19 cellular contexts compared by ENCODE assay signal in genomic region chrX:53078943-53079342, GRCh38. TPM values are rescaled to one million over a fixed set of nuclear protein-coding genes. Genes with fewer than 3 reads are reported as not detected.
"Had no signal": no experiment of that assay in that cellular context is flagged by ENCODE, and none has a peak within 500 bp of the region (broad histone marks: within the 10 kb centered on the region; RNA-seq: fewer than 3 reads in every experiment).

No MANE protein-coding gene starts in this region.

- H3K27me3 Mint-ChIP-seq: memory B cell had no signal

- H2AFZ ChIP-seq: neural progenitor cell had no signal

- H3K4me1 ChIP-seq: prostate gland, right atrium auricular region, uterus had no signal

- H3K27me3 ChIP-seq: neural progenitor cell, right atrium auricular region, upper lobe of left lung, uterus had no signal

- H3K4me3 Mint-ChIP-seq: memory B cell; stimulated activated effector memory CD8-positive, alpha-beta T cell treated with anti-CD3 and anti-CD28 coated beads, Interleukin-12 subunit alpha, Interleukin-12 subunit beta, amount 100 ng/mL, for 72 hours had no signal

- H3K4me3 ChIP-seq: dorsolateral prefrontal cortex, lung, neural progenitor cell, prostate gland, right atrium auricular region, stomach, tibial nerve, upper lobe of left lung, uterus had no signal

- H3K27ac ChIP-seq: neural progenitor cell, prostate gland, right atrium auricular region, uterus had no signal

- H3K9me3 ChIP-seq: prostate gland, right atrium auricular region, stomach, tibial nerve, upper lobe of left lung, uterus had no signal

- ATAC-seq: left lobe of liver; naive thymus-derived CD4-positive, alpha-beta T cell; sciatic nerve; stimulated activated effector memory CD8-positive, alpha-beta T cell treated with anti-CD3 and anti-CD28 coated beads, Interleukin-12 subunit alpha, Interleukin-12 subunit beta, amount 100 ng/mL, for 72 hours had no signal

- H3K4me2 ChIP-seq: neural progenitor cell had no signal

- H3K27ac Mint-ChIP-seq: neural progenitor cell; stimulated activated effector memory CD8-positive, alpha-beta T cell treated with anti-CD3 and anti-CD28 coated beads, Interleukin-12 subunit alpha, Interleukin-12 subunit beta, amount 100 ng/mL, for 72 hours had no signal

- DNase-seq: dorsolateral prefrontal cortex; effector CD4-positive, alpha-beta T cell; midbrain; naive thymus-derived CD4-positive, alpha-beta T cell; stimulated activated CD4-positive, alpha-beta T cell treated with anti-CD3 and anti-CD28 coated beads, Interleukin-2, amount 100 ng/mL, for 24 hours; stimulated activated CD4-positive, alpha-beta T cell treated with anti-CD3 and anti-CD28 coated beads, Interleukin-4, amount 100 ng/mL, for 24 hours; stimulated activated naive CD4-positive, alpha-beta T cell treated with Interleukin-2 at 50 U/mL for 16 hours; stomach; upper lobe of left lung; uterus had no signal

- H3K36me3 ChIP-seq: neural progenitor cell, prostate gland, right atrium auricular region, stomach, upper lobe of left lung, uterus had no signal

RNA-seq across cellular contexts. Expression of gene GPR173, which starts 30.4 kb away (rescaled TPM):
- polyA plus RNA-seq: naive thymus-derived CD4-positive, alpha-beta T cell had no signal
